11 cellular contexts compared by ENCODE assay signal in genomic region chr13:59261928-59262488, GRCh38.
DNase-seq lines count a peak whose midpoint lies in the region; ATAC-seq and TF ChIP-seq lines count a peak whose summit lies in the region.
"Had no signal": no experiment of that assay in that cellular context is flagged by ENCODE, and none has a peak within 500 bp of the region (broad histone marks: within the 10 kb centered on the region; RNA-seq: fewer than 3 reads in every experiment).

No MANE protein-coding gene starts in this region.

- intact Hi-C loops in left ventricle myocardium superior (cut with micrococcal nuclease) = no loop called here
- intact Hi-C loops in testis (cut with DNase I; ENCODE audit: low total_unique reads) = no loop called here
- intact Hi-C loops in activated naive CD4-positive, alpha-beta T cell treated with anti-CD3 and anti-CD28 coated beads for 36 hours (cut with micrococcal nuclease) = loop anchor here (5.0 kb wide), 1 partner anchor 1635 kb away; no protein-coding TSS in a partner anchor

- DNase-seq in SKM-1 (lab: John Stamatoyannopoulos, UW; ENCODE audit: unreplicated experiment) (peak; percentile 6), SKM-1 treated with dmso at 0.1 percent for 144 hours (lab: John Stamatoyannopoulos, UW; ENCODE audit: unreplicated experiment) (no peak), SK-MEL-5 (ENCODE audit: low read depth, low spot score) (peak; percentile 78), left ventricle myocardium superior (no peak), testis (peak; percentile 18)
- DNase-seq in activated naive CD4-positive, alpha-beta T cell treated with anti-CD3 and anti-CD28 coated beads for 36 hours = no peak
- DNase-seq: activated CD4-positive, alpha-beta T cell treated with anti-CD3 and anti-CD28 coated beads, Interleukin-2, amount 50 U/mL, for 1 hour; CD4-positive, CD25-positive, alpha-beta regulatory T cell had no signal

- no peak overlapping the region for H3K27ac ChIP-seq in testis
- H3K27ac ChIP-seq: suprapubic skin had no signal

- H3K4me3 ChIP-seq in testis = no peak overlapping the region
- H3K4me3 ChIP-seq: suprapubic skin had no signal

- no peak overlapping the region for H3K4me3 Mint-ChIP-seq in activated naive CD4-positive, alpha-beta T cell treated with anti-CD3 and anti-CD28 coated beads for 36 hours
- H3K4me3 Mint-ChIP-seq: CD4-positive, CD25-positive, alpha-beta regulatory T cell had no signal

- ATAC-seq in left ventricle myocardium superior = peak; percentile 39
- no peak for ATAC-seq in GM21825 (IDR thresholded peaks at IDR 0.05; ENCODE audit: unreplicated experiment)
- ATAC-seq in HG03571 (IDR thresholded peaks at IDR 0.05; ENCODE audit: unreplicated experiment) = no peak

- H3K4me1 Mint-ChIP-seq in activated naive CD4-positive, alpha-beta T cell treated with anti-CD3 and anti-CD28 coated beads for 36 hours (ENCODE audit: low read depth) = no peaks in the 10 kb centered on the region
- H3K4me1 Mint-ChIP-seq: CD4-positive, CD25-positive, alpha-beta regulatory T cell had no signal

- peak; percentile 11 to 34 (median 33) for TF ChIP-seq CTCF in testis (IDR thresholded peaks at IDR 0.05)

- no peak for TF ChIP-seq POLR2A in testis (IDR thresholded peaks at IDR 0.05)

- H3K9me3 ChIP-seq in testis = no peaks in the 10 kb centered on the region
- H3K9me3 ChIP-seq: suprapubic skin had no signal

- no peaks in the 10 kb centered on the region for H3K9me3 Mint-ChIP-seq in activated naive CD4-positive, alpha-beta T cell treated with anti-CD3 and anti-CD28 coated beads for 36 hours

- H3K4me1 ChIP-seq in testis = peaks cover 9% of the 10 kb centered on the region

- no peaks in the 10 kb centered on the region for H3K27me3 ChIP-seq in testis
- H3K27me3 ChIP-seq: suprapubic skin had no signal

- no peaks in the 10 kb centered on the region for H3K36me3 ChIP-seq in testis (ENCODE audit: low read depth, missing control alignments)
- H3K36me3 ChIP-seq: suprapubic skin had no signal

- CTCF ChIA-PET in activated naive CD4-positive, alpha-beta T cell treated with anti-CD3 and anti-CD28 coated beads for 36 hours (lab: Charles Lee) = interaction anchor here (0.7 kb wide), 1 partner anchor 915 kb away, joined by 4 read pairs; no protein-coding TSS in a partner anchor

- no peak overlapping the region for H3K27ac Mint-ChIP-seq in activated naive CD4-positive, alpha-beta T cell treated with anti-CD3 and anti-CD28 coated beads for 36 hours
- H3K27ac Mint-ChIP-seq: CD4-positive, CD25-positive, alpha-beta regulatory T cell had no signal

- no peaks in the 10 kb centered on the region for H3K27me3 Mint-ChIP-seq in activated naive CD4-positive, alpha-beta T cell treated with anti-CD3 and anti-CD28 coated beads for 36 hours (ENCODE audit: low read depth)
- H3K27me3 Mint-ChIP-seq: CD4-positive, CD25-positive, alpha-beta regulatory T cell had no signal

- WGBS in testis, 2 donors = 67 to 77% methylated on average over 4 of the region's 4 CpGs

- in situ Hi-C loops in SK-MEL-5 (cut with HindIII; ENCODE audit: low pct_unique_long_range_greater_than_20kb, low sequenced_read_pairs) = no loop called here

- no peaks in the 10 kb centered on the region for H3K36me3 Mint-ChIP-seq in activated naive CD4-positive, alpha-beta T cell treated with anti-CD3 and anti-CD28 coated beads for 36 hours (ENCODE audit: low read depth)
- H3K36me3 Mint-ChIP-seq: CD4-positive, CD25-positive, alpha-beta regulatory T cell had no signal

Comparison
In these comparisons a context has a peak if more than half of its experiments do, and no peak if none do; other contexts are left out.
1. DNase-seq: peak in SKM-1 (single experiment), SK-MEL-5 (single experiment) and testis (single experiment); none in SKM-1 treated with dmso at 0.1 percent for 144 hours (single experiment), left ventricle myocardium superior (single experiment) and activated naive CD4-positive, alpha-beta T cell treated with anti-CD3 and anti-CD28 coated beads for 36 hours (single experiment).